ENCODE assay signal across 1 cellular context in the genomic region with DNA sequence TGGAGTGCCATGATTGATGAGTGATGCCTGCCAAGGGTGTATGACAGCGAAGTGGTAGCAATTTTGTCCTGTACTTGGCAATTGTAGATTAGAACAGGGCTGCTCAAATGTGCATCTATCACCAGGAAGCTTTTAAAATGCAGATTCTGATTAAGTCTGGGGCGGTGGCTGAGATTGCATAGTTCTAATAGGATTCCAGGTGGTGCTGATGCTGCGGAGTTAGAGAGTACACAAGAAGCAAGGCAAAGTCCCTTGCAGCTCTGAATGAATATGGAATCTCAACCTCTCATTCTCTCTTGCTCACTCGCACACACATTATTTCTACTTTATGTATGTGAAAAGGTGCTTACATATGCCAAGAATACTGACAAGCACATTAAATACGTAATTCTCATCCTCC.
TF ChIP-seq lines count a peak whose summit lies in the region.

No MANE protein-coding gene starts in this region.

TF ChIP-seq in IMR-90, 13 proteins besides CTCF, POLR2A, EP300 and RAD21:
- TF ChIP-seq CHD1 (IDR thresholded peaks at IDR 0.05; ENCODE audit: low read depth, low read length) (no peak), MAZ (IDR thresholded peaks at IDR 0.05; ENCODE audit: borderline replicate concordance, low read depth, low read length) (no peak)
